2 cellular contexts compared by ENCODE assay signal in the genomic region with DNA sequence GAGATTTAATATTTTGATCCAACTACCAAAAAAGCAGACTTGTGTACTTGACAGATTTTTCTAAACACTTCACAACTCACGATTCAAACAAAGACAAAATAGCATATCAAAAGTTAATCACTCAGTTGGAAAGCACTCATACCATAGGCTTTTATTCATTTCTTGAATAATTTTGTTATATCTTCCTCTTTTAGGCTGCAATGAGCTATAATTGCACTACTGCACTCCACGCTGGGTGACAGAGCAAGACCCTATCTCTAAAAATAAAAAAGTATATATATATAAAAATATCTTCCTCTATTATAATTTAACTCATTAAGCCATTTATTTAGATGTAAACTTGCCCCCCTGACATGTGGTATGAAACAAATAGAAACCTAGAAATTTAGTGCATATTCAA.
TF ChIP-seq lines count a peak whose summit lies in the region.

No MANE protein-coding gene starts in this region.

TF ChIP-seq in GM12878, 131 proteins besides CTCF, POLR2A, EP300 and RAD21:
- TF ChIP-seq NR2C2 (IDR thresholded peaks at IDR 0.05; ENCODE audit: borderline replicate concordance, control insufficient read depth, insufficient read length, low read depth) = no peak
- TF ChIP-seq BMI1 (IDR thresholded peaks at IDR 0.05; ENCODE audit: borderline replicate concordance) = no peak
- TF ChIP-seq, protein P1, sequence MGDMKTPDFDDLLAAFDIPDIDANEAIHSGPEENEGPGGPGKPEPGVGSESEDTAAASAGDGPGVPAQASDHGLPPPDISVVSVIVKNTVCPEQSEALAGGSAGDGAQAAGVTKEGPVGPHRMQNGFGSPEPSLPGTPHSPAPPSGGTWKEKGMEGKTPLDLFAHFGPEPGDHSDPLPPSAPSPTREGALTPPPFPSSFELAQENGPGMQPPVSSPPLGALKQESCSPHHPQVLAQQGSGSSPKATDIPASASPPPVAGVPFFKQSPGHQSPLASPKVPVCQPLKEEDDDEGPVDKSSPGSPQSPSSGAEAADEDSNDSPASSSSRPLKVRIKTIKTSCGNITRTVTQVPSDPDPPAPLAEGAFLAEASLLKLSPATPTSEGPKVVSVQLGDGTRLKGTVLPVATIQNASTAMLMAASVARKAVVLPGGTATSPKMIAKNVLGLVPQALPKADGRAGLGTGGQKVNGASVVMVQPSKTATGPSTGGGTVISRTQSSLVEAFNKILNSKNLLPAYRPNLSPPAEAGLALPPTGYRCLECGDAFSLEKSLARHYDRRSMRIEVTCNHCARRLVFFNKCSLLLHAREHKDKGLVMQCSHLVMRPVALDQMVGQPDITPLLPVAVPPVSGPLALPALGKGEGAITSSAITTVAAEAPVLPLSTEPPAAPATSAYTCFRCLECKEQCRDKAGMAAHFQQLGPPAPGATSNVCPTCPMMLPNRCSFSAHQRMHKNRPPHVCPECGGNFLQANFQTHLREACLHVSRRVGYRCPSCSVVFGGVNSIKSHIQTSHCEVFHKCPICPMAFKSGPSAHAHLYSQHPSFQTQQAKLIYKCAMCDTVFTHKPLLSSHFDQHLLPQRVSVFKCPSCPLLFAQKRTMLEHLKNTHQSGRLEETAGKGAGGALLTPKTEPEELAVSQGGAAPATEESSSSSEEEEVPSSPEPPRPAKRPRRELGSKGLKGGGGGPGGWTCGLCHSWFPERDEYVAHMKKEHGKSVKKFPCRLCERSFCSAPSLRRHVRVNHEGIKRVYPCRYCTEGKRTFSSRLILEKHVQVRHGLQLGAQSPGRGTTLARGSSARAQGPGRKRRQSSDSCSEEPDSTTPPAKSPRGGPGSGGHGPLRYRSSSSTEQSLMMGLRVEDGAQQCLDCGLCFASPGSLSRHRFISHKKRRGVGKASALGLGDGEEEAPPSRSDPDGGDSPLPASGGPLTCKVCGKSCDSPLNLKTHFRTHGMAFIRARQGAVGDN (IDR thresholded peaks at IDR 0.05) = no peak
- TF ChIP-seq CBX5 (IDR thresholded peaks at IDR 0.05; ENCODE audit: low read depth) = no peak
- TF ChIP-seq SPI1 (IDR thresholded peaks at IDR 0.05; ENCODE audit: borderline replicate concordance, insufficient read depth, low read depth, low read length) = no peak
- no peak for TF ChIP-seq KDM1A (IDR thresholded peaks at IDR 0.05; ENCODE audit: borderline replicate concordance)
- TF ChIP-seq NBN (IDR thresholded peaks at IDR 0.05) = no peak
- TF ChIP-seq JUND (IDR thresholded peaks at IDR 0.05; ENCODE audit: low read depth, low read length) = no peak
- no peak for TF ChIP-seq BRCA1 (IDR thresholded peaks at IDR 0.05; ENCODE audit: low read depth, low read length)
- TF ChIP-seq SRF (IDR thresholded peaks at IDR 0.05; ENCODE audit: low read depth in 2 of 2, low read length in 2 of 2) = no peak
- TF ChIP-seq RUNX3 (IDR thresholded peaks at IDR 0.05; ENCODE audit: low read length) = no peak
- no peak for TF ChIP-seq MEF2B (IDR thresholded peaks at IDR 0.05; ENCODE audit: partially characterized antibody, poor library complexity, severe bottlenecking)
- TF ChIP-seq SMC3 (IDR thresholded peaks at IDR 0.05; ENCODE audit: borderline replicate concordance, low read length) = no peak
- no peak for TF ChIP-seq BCL11A (IDR thresholded peaks at IDR 0.05; ENCODE audit: low read depth, low read length)
- TF ChIP-seq CBFB (IDR thresholded peaks at IDR 0.05; ENCODE audit: low read depth) = no peak
- TF ChIP-seq, protein P2, sequence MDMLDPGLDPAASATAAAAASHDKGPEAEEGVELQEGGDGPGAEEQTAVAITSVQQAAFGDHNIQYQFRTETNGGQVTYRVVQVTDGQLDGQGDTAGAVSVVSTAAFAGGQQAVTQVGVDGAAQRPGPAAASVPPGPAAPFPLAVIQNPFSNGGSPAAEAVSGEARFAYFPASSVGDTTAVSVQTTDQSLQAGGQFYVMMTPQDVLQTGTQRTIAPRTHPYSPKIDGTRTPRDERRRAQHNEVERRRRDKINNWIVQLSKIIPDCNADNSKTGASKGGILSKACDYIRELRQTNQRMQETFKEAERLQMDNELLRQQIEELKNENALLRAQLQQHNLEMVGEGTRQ (IDR thresholded peaks at IDR 0.05; ENCODE audit: borderline replicate concordance, low read depth, low read length) = no peak

TF ChIP-seq in GM23338, 12 proteins besides CTCF, POLR2A, EP300 and RAD21:
- TF ChIP-seq STAT1 (IDR thresholded peaks at IDR 0.05; ENCODE audit: unreplicated experiment) (no peak), ZNF114 (CRISPR knock-in tag; IDR thresholded peaks at IDR 0.05) (no peak), CREB1 (CRISPR knock-in tag; IDR thresholded peaks at IDR 0.05; ENCODE audit: low read depth) (no peak), EZH2 (IDR thresholded peaks at IDR 0.05; ENCODE audit: low read depth, unreplicated experiment) (no peak), ZNF331 (CRISPR knock-in tag; IDR thresholded peaks at IDR 0.05; ENCODE audit: low read depth) (no peak), NANOG (IDR thresholded peaks at IDR 0.05; ENCODE audit: borderline replicate concordance) (no peak), JUNB (IDR thresholded peaks at IDR 0.05; ENCODE audit: unreplicated experiment) (no peak), EZH2phosphoT487 (IDR thresholded peaks at IDR 0.05; ENCODE audit: unreplicated experiment) (no peak), POLR2AphosphoS5 (IDR thresholded peaks at IDR 0.05; ENCODE audit: low read depth) (no peak)
- TF ChIP-seq, protein P3, sequence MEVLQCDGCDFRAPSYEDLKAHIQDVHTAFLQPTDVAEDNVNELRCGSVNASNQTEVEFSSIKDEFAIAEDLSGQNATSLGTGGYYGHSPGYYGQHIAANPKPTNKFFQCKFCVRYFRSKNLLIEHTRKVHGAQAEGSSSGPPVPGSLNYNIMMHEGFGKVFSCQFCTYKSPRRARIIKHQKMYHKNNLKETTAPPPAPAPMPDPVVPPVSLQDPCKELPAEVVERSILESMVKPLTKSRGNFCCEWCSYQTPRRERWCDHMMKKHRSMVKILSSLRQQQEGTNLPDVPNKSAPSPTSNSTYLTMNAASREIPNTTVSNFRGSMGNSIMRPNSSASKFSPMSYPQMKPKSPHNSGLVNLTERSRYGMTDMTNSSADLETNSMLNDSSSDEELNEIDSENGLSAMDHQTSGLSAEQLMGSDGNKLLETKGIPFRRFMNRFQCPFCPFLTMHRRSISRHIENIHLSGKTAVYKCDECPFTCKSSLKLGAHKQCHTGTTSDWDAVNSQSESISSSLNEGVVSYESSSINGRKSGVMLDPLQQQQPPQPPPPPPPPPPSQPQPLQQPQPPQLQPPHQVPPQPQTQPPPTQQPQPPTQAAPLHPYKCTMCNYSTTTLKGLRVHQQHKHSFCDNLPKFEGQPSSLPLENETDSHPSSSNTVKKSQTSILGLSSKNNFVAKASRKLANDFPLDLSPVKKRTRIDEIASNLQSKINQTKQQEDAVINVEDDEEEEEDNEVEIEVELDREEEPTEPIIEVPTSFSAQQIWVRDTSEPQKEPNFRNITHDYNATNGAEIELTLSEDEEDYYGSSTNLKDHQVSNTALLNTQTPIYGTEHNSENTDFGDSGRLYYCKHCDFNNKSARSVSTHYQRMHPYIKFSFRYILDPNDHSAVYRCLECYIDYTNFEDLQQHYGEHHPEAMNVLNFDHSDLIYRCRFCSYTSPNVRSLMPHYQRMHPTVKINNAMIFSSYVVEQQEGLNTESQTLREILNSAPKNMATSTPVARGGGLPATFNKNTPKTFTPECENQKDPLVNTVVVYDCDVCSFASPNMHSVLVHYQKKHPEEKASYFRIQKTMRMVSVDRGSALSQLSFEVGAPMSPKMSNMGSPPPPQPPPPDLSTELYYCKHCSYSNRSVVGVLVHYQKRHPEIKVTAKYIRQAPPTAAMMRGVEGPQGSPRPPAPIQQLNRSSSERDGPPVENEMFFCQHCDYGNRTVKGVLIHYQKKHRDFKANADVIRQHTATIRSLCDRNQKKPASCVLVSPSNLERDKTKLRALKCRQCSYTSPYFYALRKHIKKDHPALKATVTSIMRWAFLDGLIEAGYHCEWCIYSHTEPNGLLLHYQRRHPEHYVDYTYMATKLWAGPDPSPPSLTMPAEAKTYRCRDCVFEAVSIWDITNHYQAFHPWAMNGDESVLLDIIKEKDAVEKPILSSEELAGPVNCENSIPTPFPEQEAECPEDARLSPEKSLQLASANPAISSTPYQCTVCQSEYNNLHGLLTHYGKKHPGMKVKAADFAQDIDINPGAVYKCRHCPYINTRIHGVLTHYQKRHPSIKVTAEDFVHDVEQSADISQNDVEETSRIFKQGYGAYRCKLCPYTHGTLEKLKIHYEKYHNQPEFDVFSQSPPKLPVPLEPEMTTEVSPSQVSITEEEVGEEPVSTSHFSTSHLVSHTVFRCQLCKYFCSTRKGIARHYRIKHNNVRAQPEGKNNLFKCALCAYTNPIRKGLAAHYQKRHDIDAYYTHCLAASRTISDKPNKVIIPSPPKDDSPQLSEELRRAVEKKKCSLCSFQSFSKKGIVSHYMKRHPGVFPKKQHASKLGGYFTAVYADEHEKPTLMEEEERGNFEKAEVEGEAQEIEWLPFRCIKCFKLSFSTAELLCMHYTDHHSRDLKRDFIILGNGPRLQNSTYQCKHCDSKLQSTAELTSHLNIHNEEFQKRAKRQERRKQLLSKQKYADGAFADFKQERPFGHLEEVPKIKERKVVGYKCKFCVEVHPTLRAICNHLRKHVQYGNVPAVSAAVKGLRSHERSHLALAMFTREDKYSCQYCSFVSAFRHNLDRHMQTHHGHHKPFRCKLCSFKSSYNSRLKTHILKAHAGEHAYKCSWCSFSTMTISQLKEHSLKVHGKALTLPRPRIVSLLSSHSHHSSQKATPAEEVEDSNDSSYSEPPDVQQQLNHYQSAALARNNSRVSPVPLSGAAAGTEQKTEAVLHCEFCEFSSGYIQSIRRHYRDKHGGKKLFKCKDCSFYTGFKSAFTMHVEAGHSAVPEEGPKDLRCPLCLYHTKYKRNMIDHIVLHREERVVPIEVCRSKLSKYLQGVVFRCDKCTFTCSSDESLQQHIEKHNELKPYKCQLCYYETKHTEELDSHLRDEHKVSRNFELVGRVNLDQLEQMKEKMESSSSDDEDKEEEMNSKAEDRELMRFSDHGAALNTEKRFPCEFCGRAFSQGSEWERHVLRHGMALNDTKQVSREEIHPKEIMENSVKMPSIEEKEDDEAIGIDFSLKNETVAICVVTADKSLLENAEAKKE (CRISPR knock-in tag; IDR thresholded peaks at IDR 0.05) = no peak
- TF ChIP-seq, protein P4, sequence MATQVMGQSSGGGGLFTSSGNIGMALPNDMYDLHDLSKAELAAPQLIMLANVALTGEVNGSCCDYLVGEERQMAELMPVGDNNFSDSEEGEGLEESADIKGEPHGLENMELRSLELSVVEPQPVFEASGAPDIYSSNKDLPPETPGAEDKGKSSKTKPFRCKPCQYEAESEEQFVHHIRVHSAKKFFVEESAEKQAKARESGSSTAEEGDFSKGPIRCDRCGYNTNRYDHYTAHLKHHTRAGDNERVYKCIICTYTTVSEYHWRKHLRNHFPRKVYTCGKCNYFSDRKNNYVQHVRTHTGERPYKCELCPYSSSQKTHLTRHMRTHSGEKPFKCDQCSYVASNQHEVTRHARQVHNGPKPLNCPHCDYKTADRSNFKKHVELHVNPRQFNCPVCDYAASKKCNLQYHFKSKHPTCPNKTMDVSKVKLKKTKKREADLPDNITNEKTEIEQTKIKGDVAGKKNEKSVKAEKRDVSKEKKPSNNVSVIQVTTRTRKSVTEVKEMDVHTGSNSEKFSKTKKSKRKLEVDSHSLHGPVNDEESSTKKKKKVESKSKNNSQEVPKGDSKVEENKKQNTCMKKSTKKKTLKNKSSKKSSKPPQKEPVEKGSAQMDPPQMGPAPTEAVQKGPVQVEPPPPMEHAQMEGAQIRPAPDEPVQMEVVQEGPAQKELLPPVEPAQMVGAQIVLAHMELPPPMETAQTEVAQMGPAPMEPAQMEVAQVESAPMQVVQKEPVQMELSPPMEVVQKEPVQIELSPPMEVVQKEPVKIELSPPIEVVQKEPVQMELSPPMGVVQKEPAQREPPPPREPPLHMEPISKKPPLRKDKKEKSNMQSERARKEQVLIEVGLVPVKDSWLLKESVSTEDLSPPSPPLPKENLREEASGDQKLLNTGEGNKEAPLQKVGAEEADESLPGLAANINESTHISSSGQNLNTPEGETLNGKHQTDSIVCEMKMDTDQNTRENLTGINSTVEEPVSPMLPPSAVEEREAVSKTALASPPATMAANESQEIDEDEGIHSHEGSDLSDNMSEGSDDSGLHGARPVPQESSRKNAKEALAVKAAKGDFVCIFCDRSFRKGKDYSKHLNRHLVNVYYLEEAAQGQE (IDR thresholded peaks at IDR 0.05; ENCODE audit: unreplicated experiment) = no peak
